In genomic region chr6:3990692-3991491, GRCh38 we compare ENCODE assay signal across 8 cellular contexts.
DNase-seq lines count a peak whose midpoint lies in the region; ATAC-seq and TF ChIP-seq lines count a peak whose summit lies in the region.

No MANE protein-coding gene starts in this region.

- DNase-seq in SHP77 (lab: John Stamatoyannopoulos, UW) (peak; percentile 52 to 69), SHP77 treated with DMSO at 0.1 percent for 48 hours (lab: John Stamatoyannopoulos, UW) (no peak), NOMO-1 treated with dmso at 0.1 percent for 144 hours (lab: John Stamatoyannopoulos, UW; ENCODE audit: unreplicated experiment) (peak; percentile 13), epithelial cell of proximal tubule (ENCODE audit: low read depth) (peak; percentile 37)
- peak; percentile 86 for DNase-seq in activated CD8-positive, alpha-beta memory T cell treated with anti-CD3 and anti-CD28 coated beads, Interleukin-2, amount 50 U/mL, for 48 hours
- peak; percentile 66 for DNase-seq in stimulated activated CD8-positive, alpha-beta memory T cell treated with anti-CD3 and anti-CD28 coated beads, Interleukin-4, amount 100 ng/mL, for 24 hours (ENCODE audit: low read depth)

- peak overlapping the region; percentile 64 for H3K27ac ChIP-seq in muscle layer of colon (ENCODE audit: low read depth, low read length)

- H3K36me3 ChIP-seq in muscle layer of colon (ENCODE audit: insufficient read depth, low read length): no peaks in the 10 kb centered on the region

- no peaks in the 10 kb centered on the region for H3K27me3 ChIP-seq in muscle layer of colon (ENCODE audit: control insufficient read depth in 1 of 2, insufficient read depth in 2 of 2, low read length in 2 of 2)

- H3K9me3 ChIP-seq in muscle layer of colon (ENCODE audit: low read length): no peaks in the 10 kb centered on the region

- peaks cover 6% of the 10 kb centered on the region for H3K4me1 ChIP-seq in muscle layer of colon (ENCODE audit: insufficient read depth, low read length)

- ATAC-seq in HG03571 (IDR thresholded peaks at IDR 0.05; ENCODE audit: unreplicated experiment): peak; percentile 89

- peak; percentile 97 for TF ChIP-seq CTCF in epithelial cell of proximal tubule (conservative IDR thresholded peaks at IDR 0.05; ENCODE audit: low read depth, low read length)

- H3K9ac ChIP-seq in muscle layer of colon (ENCODE audit: low read length): peak overlapping the region; percentile 18

- H3K4me3 ChIP-seq in epithelial cell of proximal tubule (ENCODE audit: low read depth, low read length): peak overlapping the region; percentile 55
- peak overlapping the region in 1 of 2 donors; percentile 61 for H3K4me3 ChIP-seq in muscle layer of colon (ENCODE audit: low read depth in 1 of 2, low read length in 2 of 2)
